Comparison of ENCODE assay signal across 17 cellular contexts in genomic region chr4:184461711-184462110, GRCh38. TPM values are rescaled to one million over a fixed set of nuclear protein-coding genes. Genes with fewer than 3 reads are reported as not detected.
DNase-seq lines count a peak whose midpoint lies in the region; ATAC-seq, FAIRE-seq and TF ChIP-seq lines count a peak whose summit lies in the region.
"Had no signal": no experiment of that assay in that cellular context is flagged by ENCODE, and none has a peak within 500 bp of the region (broad histone marks: within the 10 kb centered on the region; RNA-seq: fewer than 3 reads in every experiment).

No MANE protein-coding gene starts in this region.

- ATAC-seq in sciatic nerve, result peak; percentile 64
- no peak for ATAC-seq in HG02973 (IDR thresholded peaks at IDR 0.05; ENCODE audit: unreplicated experiment)
- no peak for ATAC-seq in GM21381 (IDR thresholded peaks at IDR 0.05; ENCODE audit: unreplicated experiment)
- ATAC-seq: HCT116, left lung had no signal

- no peak for TF ChIP-seq POLR2A in GM12891 (IDR thresholded peaks at IDR 0.05; ENCODE audit: low read depth, low read length)

- peaks cover 90% of the 10 kb centered on the region for H3K4me1 Mint-ChIP-seq in activated naive CD4-positive, alpha-beta T cell treated with anti-CD3 and anti-CD28 coated beads, Interleukin-2, amount 50 U/mL, for 24 hours
- peaks cover 51% of the 10 kb centered on the region for H3K4me1 Mint-ChIP-seq in brain

- peaks cover 8% of the 10 kb centered on the region for H3K36me3 Mint-ChIP-seq in activated naive CD4-positive, alpha-beta T cell treated with anti-CD3 and anti-CD28 coated beads, Interleukin-2, amount 50 U/mL, for 24 hours
- peaks cover 15% of the 10 kb centered on the region for H3K36me3 Mint-ChIP-seq in brain

- no peak for DNase-seq in activated naive CD4-positive, alpha-beta T cell treated with Interleukin-2 at 50 U/mL for 16 hours
- DNase-seq in GM12891 (ENCODE audit: insufficient read length, low spot score) (no peak), sciatic nerve (ENCODE audit: low spot score) (no peak)
- DNase-seq in stimulated activated CD4-positive, alpha-beta T cell treated with anti-CD3 and anti-CD28 coated beads, Interleukin-4, amount 100 ng/mL, for 4 hours, result no peak
- DNase-seq: Calu3; left lung; NCI-H1436 treated with DMSO at 0.1 percent for 48 hours; NCI-H345; stimulated activated CD4-positive, alpha-beta T cell treated with anti-CD3 and anti-CD28 coated beads, Interleukin-15, amount 100 ng/mL, for 24 hours; substantia nigra had no signal

- no peaks in the 10 kb centered on the region for H3K27me3 Mint-ChIP-seq in activated naive CD4-positive, alpha-beta T cell treated with anti-CD3 and anti-CD28 coated beads, Interleukin-2, amount 50 U/mL, for 24 hours
- no peaks in the 10 kb centered on the region for H3K27me3 Mint-ChIP-seq in brain

- H3K27ac Mint-ChIP-seq in activated naive CD4-positive, alpha-beta T cell treated with anti-CD3 and anti-CD28 coated beads, Interleukin-2, amount 50 U/mL, for 24 hours, result peak overlapping the region; percentile 77
- peak overlapping the region in 3 of 5 experiments; percentile 28 to 70 (median 33) for H3K27ac Mint-ChIP-seq in brain

- peak; percentile 72 for FAIRE-seq in GM12891 (lab: Jason Lieb, UNC)
- FAIRE-seq: endometrium, G401.6 had no signal

- intact Hi-C loops in sciatic nerve (cut with DNase I), result no loop called here

- no peak for TF ChIP-seq CTCF in brain (conservative IDR thresholded peaks at IDR 0.05)

- no peak overlapping the region for H3K4me3 Mint-ChIP-seq in activated naive CD4-positive, alpha-beta T cell treated with anti-CD3 and anti-CD28 coated beads, Interleukin-2, amount 50 U/mL, for 24 hours
- no peak overlapping the region for H3K4me3 Mint-ChIP-seq in brain

- H3K9me3 Mint-ChIP-seq in activated naive CD4-positive, alpha-beta T cell treated with anti-CD3 and anti-CD28 coated beads, Interleukin-2, amount 50 U/mL, for 24 hours, result no peaks in the 10 kb centered on the region
- no peaks in the 10 kb centered on the region for H3K9me3 Mint-ChIP-seq in brain

TF ChIP-seq in GM12891, 5 proteins besides CTCF, POLR2A, EP300 and RAD21:
- TF ChIP-seq POLR2AphosphoS5 (IDR thresholded peaks at IDR 0.05; ENCODE audit: low read depth, low read length) (no peak), SPI1 (IDR thresholded peaks at IDR 0.05; ENCODE audit: low read depth, low read length) (no peak), POU2F2 (IDR thresholded peaks at IDR 0.05; ENCODE audit: low read depth, low read length) (no peak), PAX5 (IDR thresholded peaks at IDR 0.05; ENCODE audit: insufficient read depth, low read length, severe bottlenecking) (no peak), TAF1 (IDR thresholded peaks at IDR 0.05; ENCODE audit: low read depth, low read length) (no peak)

RNA-seq across cellular contexts. Expression of gene IRF2, which starts 12.6 kb away (rescaled TPM):
- polyA plus RNA-seq in GM12891 (2012; ENCODE audit: low read depth, missing spikeins), result 53.8 TPM
- 18.5 TPM for polyA plus RNA-seq in brain (ENCODE audit: insufficient read depth, low read depth, low replicate concordance)
- total RNA-seq in sciatic nerve, result 50.2 TPM
